In genomic region chr18:9914334-9914583, GRCh38 we compare ENCODE assay signal across 8 cellular contexts. TPM values are rescaled to one million over a fixed set of nuclear protein-coding genes. Genes with fewer than 3 reads are reported as not detected.
DNase-seq lines count a peak whose midpoint lies in the region; ATAC-seq and TF ChIP-seq lines count a peak whose summit lies in the region.

No MANE protein-coding gene starts in this region.

- H4K20me1 ChIP-seq in SK-N-SH (ENCODE audit: insufficient read depth), result peaks cover 46% of the 10 kb centered on the region

- H3K9me3 ChIP-seq in SK-N-SH (no peaks in the 10 kb centered on the region), HUES6 (ENCODE audit: control insufficient read depth, insufficient read depth, low read depth, low read length) (no peaks in the 10 kb centered on the region; the same call in 1 of the 2 replicates), muscle layer of colon (ENCODE audit: low read length) (no peaks in the 10 kb centered on the region)

- DNase-seq in SK-N-SH, result peak; percentile 84
- DNase-seq in central memory CD8-positive, alpha-beta T cell (ENCODE audit: low spot score in 2 of 2), result no peak
- DNase-seq in stimulated activated CD4-positive, alpha-beta T cell treated with anti-CD3 and anti-CD28 coated beads, Interleukin-2, amount 100 ng/mL, for 48 hours, result no peak

- no peak overlapping the region for H2AFZ ChIP-seq in SK-N-SH (ENCODE audit: low read depth)

- H3K9me2 ChIP-seq in SK-N-SH, result no peaks in the 10 kb centered on the region

- 9% methylated on average over 4 of the region's 35 CpGs for WGBS in SK-N-SH (ENCODE audit: low lambda C conversion rate)

- H3K4me2 ChIP-seq in SK-N-SH, result peak overlapping the region; percentile 77; the same call in 1 of the 2 replicates

- H3K27ac Mint-ChIP-seq in central memory CD8-positive, alpha-beta T cell (ENCODE audit: low read depth), result peak overlapping the region; percentile 89

- H3F3A ChIP-seq in SK-N-SH (replicated peaks; ENCODE audit: insufficient read depth), result peaks cover 19% of the 10 kb centered on the region

- H3K36me3 ChIP-seq in SK-N-SH (replicated peaks in 1 of 2; ENCODE audit: control insufficient read depth in 1 of 2, insufficient read depth in 2 of 2, low read length in 1 of 2), result no peaks in the 10 kb centered on the region
- H3K36me3 ChIP-seq in HUES6 (ENCODE audit: control insufficient read depth, insufficient read depth, low read length), result no peaks in the 10 kb centered on the region
- no peaks in the 10 kb centered on the region for H3K36me3 ChIP-seq in muscle layer of colon (ENCODE audit: insufficient read depth, low read length)

- H3K27ac ChIP-seq in SK-N-SH (ENCODE audit: low read depth in 2 of 2, low read length in 1 of 2) (peak overlapping the region; percentile 90 to 95), HUES6 (ENCODE audit: low read depth, low read length) (peak overlapping the region; percentile 97), muscle layer of colon (ENCODE audit: low read depth, low read length) (peak overlapping the region; percentile 94)

- POLR2A ChIA-PET in SK-N-SH (lab: Yijun Ruan, JAX), result interaction anchor here (1.0 kb wide), 1 partner anchor 346 kb away, joined by 3 read pairs; no protein-coding TSS in a partner anchor

- peaks cover 8% of the 10 kb centered on the region for H3K27me3 Mint-ChIP-seq in central memory CD8-positive, alpha-beta T cell

- H3K4me3 ChIP-seq in SK-N-SH (ENCODE audit: low read depth in 2 of 2, low read length in 1 of 2) (peak overlapping the region; percentile 85 to 95), HUES6 (ENCODE audit: low read depth, low read length) (peak overlapping the region; percentile 98), muscle layer of colon (ENCODE audit: low read depth in 1 of 2, low read length in 2 of 2) (peak overlapping the region; percentile 74 to 96)

- peaks cover 18% of the 10 kb centered on the region for H3K4me1 Mint-ChIP-seq in central memory CD8-positive, alpha-beta T cell

- TF ChIP-seq EP300 in SK-N-SH (IDR thresholded peaks at IDR 0.05; ENCODE audit: borderline replicate concordance in 1 of 2, low read depth in 1 of 2, low read length in 1 of 2), result no peak

- peaks cover 7% of the 10 kb centered on the region for H3K36me3 Mint-ChIP-seq in central memory CD8-positive, alpha-beta T cell (ENCODE audit: insufficient read depth)

- peaks cover 52% of the 10 kb centered on the region for H3K79me2 ChIP-seq in SK-N-SH (ENCODE audit: insufficient read depth)

- ATAC-seq in SK-N-SH treated with all-trans-retinoic acid at 6 μM for 48 hours, result no peak; the same call in 2 of the 3 replicates
- no peak for ATAC-seq in central memory CD8-positive, alpha-beta T cell (replicated peaks; ENCODE audit: extremely low read depth, poor library complexity, severe bottlenecking)
- no peak for ATAC-seq in HG02623 (IDR thresholded peaks at IDR 0.05; ENCODE audit: unreplicated experiment)
- no peak for ATAC-seq in HG02852 (IDR thresholded peaks at IDR 0.05; ENCODE audit: unreplicated experiment)

- CTCF ChIA-PET in SK-N-SH (lab: Yijun Ruan, JAX), result interaction anchor here (1.1 to 1.2 kb wide), 2 partner anchors 16 to 142 kb away, joined by 3 to 5 read pairs; no protein-coding TSS in a partner anchor

- TF ChIP-seq RAD21 in SK-N-SH (IDR thresholded peaks at IDR 0.05; ENCODE audit: low read length), result no peak

- no peak for TF ChIP-seq CTCF in SK-N-SH (IDR thresholded peaks at IDR 0.05)

- H3K4me1 ChIP-seq in SK-N-SH (ENCODE audit: control insufficient read depth in 1 of 2, insufficient read depth in 2 of 2, low read depth in 1 of 2, low read length in 1 of 2), result peaks cover 19 to 22% of the 10 kb centered on the region in 2 experiments; a peak in 3 of 4 replicates
- H3K4me1 ChIP-seq in HUES6 (ENCODE audit: control insufficient read depth, insufficient read depth, low read length), result peaks cover 34% of the 10 kb centered on the region
- peaks cover 37% of the 10 kb centered on the region for H3K4me1 ChIP-seq in muscle layer of colon (ENCODE audit: insufficient read depth, low read length)

- H3K9ac ChIP-seq in SK-N-SH, result peak overlapping the region; percentile 94
- peak overlapping the region; percentile 98 for H3K9ac ChIP-seq in HUES6 (ENCODE audit: low read length)
- peak overlapping the region; percentile 13 for H3K9ac ChIP-seq in muscle layer of colon (ENCODE audit: low read length)

- H3K4me3 Mint-ChIP-seq in central memory CD8-positive, alpha-beta T cell, result peak overlapping the region; percentile 82

- no peaks in the 10 kb centered on the region for H3K9me3 Mint-ChIP-seq in central memory CD8-positive, alpha-beta T cell

- H3K27me3 ChIP-seq in SK-N-SH (ENCODE audit: insufficient read depth), result no peaks in the 10 kb centered on the region
- no peaks in the 10 kb centered on the region for H3K27me3 ChIP-seq in HUES6 (ENCODE audit: control insufficient read depth, insufficient read depth, low read length)
- H3K27me3 ChIP-seq in muscle layer of colon (ENCODE audit: control insufficient read depth in 1 of 2, insufficient read depth in 2 of 2, low read length in 2 of 2), result no peaks in the 10 kb centered on the region

TF ChIP-seq in SK-N-SH, 30 proteins besides CTCF, POLR2A, EP300 and RAD21:
- TF ChIP-seq FOXM1 (IDR thresholded peaks at IDR 0.05; ENCODE audit: low read depth) (no peak), NFIC (IDR thresholded peaks at IDR 0.05; ENCODE audit: borderline replicate concordance) (no peak), MXI1 (IDR thresholded peaks at IDR 0.05; ENCODE audit: low read depth, low read length) (no peak)

TF ChIP-seq in SK-N-SH treated with all-trans-retinoic acid at 6 μM for 48 hours, 23 proteins besides CTCF, POLR2A, EP300 and RAD21:
- no peak for TF ChIP-seq ZNF565 (CRISPR knock-in tag; conservative IDR thresholded peaks at IDR 0.05; ENCODE audit: low read depth)
- TF ChIP-seq BACH2 (CRISPR knock-in tag; IDR thresholded peaks at IDR 0.05; ENCODE audit: borderline replicate concordance), result no peak
- TF ChIP-seq CSRNP3 (CRISPR knock-in tag; IDR thresholded peaks at IDR 0.05), result no peak
- TF ChIP-seq ZFP30 (CRISPR knock-in tag; IDR thresholded peaks at IDR 0.05), result no peak
- no peak for TF ChIP-seq ZNF70 (CRISPR knock-in tag; IDR thresholded peaks at IDR 0.05)
- no peak for TF ChIP-seq OSR1 (CRISPR knock-in tag; IDR thresholded peaks at IDR 0.05)
- no peak for TF ChIP-seq SNAI2 (CRISPR knock-in tag; IDR thresholded peaks at IDR 0.05)
- no peak for TF ChIP-seq ISL1 (CRISPR knock-in tag; IDR thresholded peaks at IDR 0.05)

RNA-seq across cellular contexts. Expression of gene VAPA, which starts 0.4 kb away (rescaled TPM):
- 109 and 129 TPM in 2 replicates for polyA plus RNA-seq in SK-N-SH (2012; rRNA removed)
- polyA plus RNA-seq in SK-N-SH (2012; cell fraction: cytosol; rRNA removed), result 167 and 214 TPM in 2 replicates
- 25.1 and 62.3 TPM in 2 replicates for polyA plus RNA-seq in SK-N-SH (2012; cell fraction: nucleus; rRNA removed)

RNA-seq across cellular contexts. Expression of gene TXNDC2, which starts 28.5 kb away (rescaled TPM):
- polyA plus RNA-seq in SK-N-SH (2012; rRNA removed), result 0.06 and 0.07 TPM in 2 replicates
- polyA plus RNA-seq in SK-N-SH (2012; cell fraction: cytosol; rRNA removed), result 0.08 TPM in 2 replicates
- polyA plus RNA-seq in SK-N-SH (2012; cell fraction: nucleus; rRNA removed), result 0.06 and 0.07 TPM in 2 replicates

Comparison
In these comparisons a context has a peak if more than half of its experiments do, and no peak if none do; other contexts are left out.
1. H3K9ac ChIP-seq: peak in every context shown above with its lines; median percentile 98 in HUES6; 94 in SK-N-SH; 13 in muscle layer of colon.